Comparison of ENCODE assay signal across 17 cellular contexts in the genomic region with DNA sequence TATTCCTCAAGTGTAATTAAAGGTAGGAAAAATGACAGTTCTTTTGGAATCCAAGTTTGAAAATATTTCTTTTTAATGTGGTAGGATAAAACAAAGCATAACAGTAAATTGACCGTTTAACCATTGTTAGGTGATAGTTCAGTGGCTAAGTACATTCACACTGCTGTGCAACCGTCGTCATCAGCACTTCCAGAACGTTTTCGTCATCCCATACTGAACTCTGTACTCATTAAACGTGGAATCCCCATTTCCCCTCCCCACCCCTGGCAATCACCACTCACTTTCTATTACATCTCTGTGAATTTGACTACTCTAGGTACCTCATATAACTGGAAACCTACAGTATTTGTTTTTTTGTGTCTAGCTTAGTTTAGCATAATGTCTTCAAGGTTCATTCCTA. TPM values are rescaled to one million over a fixed set of nuclear protein-coding genes. Genes with fewer than 3 reads are reported as not detected.
DNase-seq lines count a peak whose midpoint lies in the region; ATAC-seq, FAIRE-seq and TF ChIP-seq lines count a peak whose summit lies in the region.
"Had no signal": no experiment of that assay in that cellular context is flagged by ENCODE, and none has a peak within 500 bp of the region (broad histone marks: within the 10 kb centered on the region; RNA-seq: fewer than 3 reads in every experiment).

No MANE protein-coding gene starts in this region.

- FAIRE-seq in GM12891 (lab: Jason Lieb, UNC) = peak; percentile 23
- FAIRE-seq in small intestine (lab: Jason Lieb, UNC) = no peak
- FAIRE-seq: D721Med had no signal

- no peak for TF ChIP-seq CTCF in right lobe of liver (IDR thresholded peaks at IDR 0.05)

- H3K36me3 Mint-ChIP-seq in T-cell = peaks cover 2% of the 10 kb centered on the region
- H3K36me3 Mint-ChIP-seq: CD14-positive monocyte; CD8-positive, alpha-beta T cell had no signal

- H3K36me3 ChIP-seq in right lobe of liver = no peaks in the 10 kb centered on the region
- no peaks in the 10 kb centered on the region for H3K36me3 ChIP-seq in small intestine (ENCODE audit: control insufficient read depth in 2 of 2, insufficient read depth in 2 of 2, low read length in 2 of 2)

- H3K27ac ChIP-seq in right lobe of liver (peak overlapping the region; percentile 28 to 80 (median 67)), small intestine (ENCODE audit: low read depth in 1 of 2, low read length in 1 of 2) (no peak overlapping the region)
- H3K27ac ChIP-seq: 22Rv1, GM23248 had no signal

- H3K27me3 Mint-ChIP-seq in T-cell = peaks cover 0 to 4% of the 10 kb centered on the region in 2 donors

- no peak overlapping the region for H3K4me3 Mint-ChIP-seq in T-cell
- H3K4me3 Mint-ChIP-seq: CD14-positive monocyte; CD8-positive, alpha-beta T cell had no signal

- H3K27ac Mint-ChIP-seq in T-cell = no peak overlapping the region
- H3K27ac Mint-ChIP-seq: CD14-positive monocyte; CD8-positive, alpha-beta T cell had no signal

- no peak overlapping the region for H3K4me3 ChIP-seq in right lobe of liver
- no peak overlapping the region for H3K4me3 ChIP-seq in small intestine (ENCODE audit: low read depth in 1 of 2, low read length in 2 of 2)
- H3K4me3 ChIP-seq: GM23248 had no signal

- DNase-seq in GM12891 (ENCODE audit: insufficient read length, low spot score) = no peak
- peak; percentile 38 for DNase-seq in kidney tubule cell (ENCODE audit: low spot score)
- DNase-seq in right lobe of liver = peak in 2 of 3 donors; percentile 38 to 74
- peak; percentile 87 for DNase-seq in small intestine
- DNase-seq in T-cell = no peak
- no peak for DNase-seq in GOT3 (lab: John Stamatoyannopoulos, UW)
- DNase-seq: CD8-positive, alpha-beta T cell; COR-L47; DMS153; DND-41; GDM1; GM23248; H7 had no signal

- H3K9me3 ChIP-seq in right lobe of liver (no peaks in the 10 kb centered on the region), small intestine (ENCODE audit: control insufficient read depth, low read depth) (no peaks in the 10 kb centered on the region)

- CTCF ChIA-PET in T-cell (lab: Charles Lee) = interaction anchor here in 1 of 2 donors (0.6 kb wide), 1 partner anchor 379 kb away, joined by 6 read pairs; no protein-coding TSS in a partner anchor

- ATAC-seq in right lobe of liver (peak; percentile 68 to 78 (median 75)), T-cell (replicated peaks in 1 of 4) (no peak), HG03139 (IDR thresholded peaks at IDR 0.05; ENCODE audit: unreplicated experiment) (no peak)
- ATAC-seq: CD8-positive, alpha-beta T cell had no signal

- H3K4me1 Mint-ChIP-seq in T-cell = no peaks in the 10 kb centered on the region

- POLR2A ChIA-PET in T-cell (lab: Charles Lee) = no interaction called here

- 47% methylated on average over 6 of the region's 6 CpGs for WGBS in right lobe of liver (ENCODE audit: insufficient coverage, low coverage, low lambda C conversion rate, missing lambda C conversion rate)
- 18 to 48% (median 43%) methylated on average over 6 of the region's 6 CpGs for WGBS in small intestine, 3 donors

- H3K4me1 ChIP-seq in right lobe of liver (peaks cover 0 to 30% (median 10%) of the 10 kb centered on the region in 4 donors), small intestine (ENCODE audit: control insufficient read depth in 2 of 2, insufficient read depth in 1 of 2, low read depth in 1 of 2, low read length in 1 of 2) (peaks cover 0 to 3% of the 10 kb centered on the region in 2 donors)

- H3K9me3 Mint-ChIP-seq in T-cell = no peaks in the 10 kb centered on the region
- H3K9me3 Mint-ChIP-seq: CD14-positive monocyte; CD8-positive, alpha-beta T cell had no signal

- H3K27me3 ChIP-seq in right lobe of liver (no peaks in the 10 kb centered on the region), small intestine (ENCODE audit: control insufficient read depth in 2 of 2, insufficient read depth in 2 of 2, low read length in 2 of 2) (no peaks in the 10 kb centered on the region)

- intact Hi-C loops in right lobe of liver (cut with DNase I) = no loop called here

- TF ChIP-seq POLR2A in GM12891 (IDR thresholded peaks at IDR 0.05; ENCODE audit: low read depth, low read length) (no peak), right lobe of liver (IDR thresholded peaks at IDR 0.05) (no peak)

TF ChIP-seq in GM12891, 5 proteins besides CTCF, POLR2A, EP300 and RAD21:
- TF ChIP-seq SPI1 (IDR thresholded peaks at IDR 0.05; ENCODE audit: low read depth, low read length) (no peak), TAF1 (IDR thresholded peaks at IDR 0.05; ENCODE audit: low read depth, low read length) (no peak), POLR2AphosphoS5 (IDR thresholded peaks at IDR 0.05; ENCODE audit: low read depth, low read length) (no peak), PAX5 (IDR thresholded peaks at IDR 0.05; ENCODE audit: insufficient read depth, low read length, severe bottlenecking) (no peak), POU2F2 (IDR thresholded peaks at IDR 0.05; ENCODE audit: low read depth, low read length) (no peak)

RNA-seq across cellular contexts. Expression of a gene that starts 32.9 kb away (rescaled TPM):
- polyA plus RNA-seq in GM12891 (2012; ENCODE audit: low read depth, missing spikeins) = 0.18 TPM
- total RNA-seq in right lobe of liver (10 to 100 TPM; 18.5 to 37.4 (median 29.3) TPM), T-cell (under 1 TPM; 0.20 to 0.66 (median 0.44) TPM)
- 10 to 100 TPM in 2 of 3 donors, 1 to 10 TPM in 1; 8.7 to 18.5 (median 10.3) TPM for polyA plus RNA-seq in small intestine

Comparison
In these comparisons a context has a peak if more than half of its experiments do, and no peak if none do; other contexts are left out.
1. DNase-seq: peak in kidney tubule cell (single experiment), right lobe of liver (2 of 3) and small intestine (single experiment); none in GM12891 (single experiment), T-cell (0 of 34) and GOT3 (single experiment).
2. ATAC-seq: peak in right lobe of liver (4 of 4); none in T-cell (0 of 4) and HG03139 (single experiment).
3. H3K27ac ChIP-seq: peak in right lobe of liver (3 of 3); none in small intestine (0 of 2).
4. RNA of a gene that starts 32.9 kb away (total RNA-seq): 18.5 to 37.4 TPM in right lobe of liver; 0.20 to 0.66 TPM in T-cell; every median in the first group is over 10 times any median in the second.